29 cellular contexts compared by ENCODE assay signal in the genomic region with DNA sequence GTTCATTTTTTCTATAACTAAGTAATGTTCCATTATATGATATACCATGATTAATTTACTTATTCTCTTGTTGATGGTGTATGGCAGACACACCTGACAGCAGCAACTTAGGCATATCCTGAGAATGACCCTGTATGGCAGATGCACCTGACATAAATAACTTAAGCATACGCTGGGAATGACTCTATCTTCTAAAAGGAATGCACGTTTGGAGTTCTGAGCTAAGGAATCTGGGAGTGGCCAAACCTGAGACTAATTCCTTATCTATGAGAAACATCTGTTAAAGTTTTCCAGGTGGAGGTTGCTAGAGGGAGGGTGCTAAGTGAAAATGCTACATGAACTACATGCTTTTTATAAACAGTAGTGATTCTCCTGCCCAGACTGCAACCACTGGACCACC.
"Had no signal": no experiment of that assay in that cellular context is flagged by ENCODE, and none has a peak within 500 bp of the region (broad histone marks: within the 10 kb centered on the region; RNA-seq: fewer than 3 reads in every experiment).

No MANE protein-coding gene starts in this region.

- H3K27ac ChIP-seq: epithelial cell of prostate, heart right ventricle, lower lobe of right lung, neutrophil, pancreas, right lobe of liver, thoracic aorta, tibial nerve, upper lobe of right lung had no signal

- H3K27me3 ChIP-seq: heart right ventricle, neutrophil, pancreas, right lobe of liver, tibial nerve, upper lobe of right lung had no signal

- H3K4me1 Mint-ChIP-seq: immature natural killer cell; memory B cell; mesothelial cell of epicardium; naive B cell; neural crest cell; stimulated activated naive B cell treated with anti-CD40 and anti-IgM and Interleukin-4, amounts not matched to agents 10 μg/mL and 1 μg/mL and 100 μg/mL, for 72 hours had no signal

- H3K27ac Mint-ChIP-seq: effector memory CD8-positive, alpha-beta T cell; immature natural killer cell; memory B cell; mesothelial cell of epicardium; naive B cell; natural killer cell treated with Interleukin-12 subunit alpha and Interleukin-12 subunit beta and Interleukin-15 and Interleukin-18, amount 100 ng/mL, for 72 hours; stimulated activated naive B cell treated with anti-CD40 and anti-IgM and Interleukin-4, amounts not matched to agents 10 μg/mL and 1 μg/mL and 100 μg/mL, for 72 hours; stimulated activated naive CD8-positive, alpha-beta T cell treated with anti-CD3 and anti-CD28 coated beads, Interleukin-15, Interleukin-2, amounts not matched to agents 100 ng/mL and 50 ng/mL, for 24 hours had no signal

- H3K36me3 Mint-ChIP-seq: immature natural killer cell; memory B cell; mesothelial cell of epicardium; naive B cell; natural killer cell treated with Interleukin-12 subunit alpha and Interleukin-12 subunit beta and Interleukin-15 and Interleukin-18, amount 100 ng/mL, for 72 hours; stimulated activated naive B cell treated with anti-CD40 and anti-IgM and Interleukin-4, amounts not matched to agents 10 μg/mL and 1 μg/mL and 100 μg/mL, for 72 hours had no signal

- H3K4me3 ChIP-seq: heart right ventricle, lower lobe of right lung, mucosa of descending colon, pancreas, right lobe of liver, thoracic aorta, tibial nerve, upper lobe of right lung had no signal

- FAIRE-seq: pancreas, small intestine had no signal

- DNase-seq: cortex of kidney; effector memory CD8-positive, alpha-beta T cell; foreskin melanocyte; glutamatergic neuron; heart right ventricle; hypothalamus; immature natural killer cell; kidney glomerular epithelial cell; left ventricle myocardium superior; lower lobe of right lung; mucosa of descending colon; naive B cell; pancreas; right lobe of liver; small intestine; stimulated activated CD4-positive, alpha-beta T cell treated with anti-CD3 and anti-CD28 coated beads, Interleukin-15, amount 100 ng/mL, for 24 hours; stimulated activated CD4-positive, alpha-beta T cell treated with anti-CD3 and anti-CD28 coated beads, Interleukin-2, amount 100 ng/mL, for 48 hours; stimulated activated naive B cell treated with anti-CD40 and anti-IgM and Interleukin-4, amounts not matched to agents 10 μg/mL and 1 μg/mL and 100 μg/mL, for 72 hours; upper lobe of right lung had no signal

- H3K4me1 ChIP-seq: heart right ventricle, lower lobe of right lung, pancreas, right lobe of liver, tibial nerve, upper lobe of right lung had no signal

- H3K9me3 ChIP-seq: heart right ventricle, lower lobe of right lung, mucosa of descending colon, neutrophil, pancreas, right lobe of liver, thoracic aorta, tibial nerve, upper lobe of right lung had no signal

- H3K36me3 ChIP-seq: heart right ventricle, lower lobe of right lung, neutrophil, pancreas, right lobe of liver, thoracic aorta, tibial nerve, upper lobe of right lung had no signal

- ATAC-seq: effector memory CD8-positive, alpha-beta T cell; esophagus mucosa; heart right ventricle; left ventricle myocardium superior; lower lobe of right lung; mucosa of descending colon; natural killer cell treated with Interleukin-12 subunit alpha and Interleukin-12 subunit beta and Interleukin-15 and Interleukin-18, amount 100 ng/mL, for 72 hours; pancreas; right lobe of liver; stimulated activated naive B cell treated with anti-CD40 and anti-IgM and Interleukin-4, amounts not matched to agents 10 μg/mL and 1 μg/mL and 100 μg/mL, for 72 hours; upper lobe of right lung had no signal

- H3K27me3 Mint-ChIP-seq: effector memory CD8-positive, alpha-beta T cell; memory B cell; naive B cell; natural killer cell treated with Interleukin-12 subunit alpha and Interleukin-12 subunit beta and Interleukin-15 and Interleukin-18, amount 100 ng/mL, for 72 hours; stimulated activated naive B cell treated with anti-CD40 and anti-IgM and Interleukin-4, amounts not matched to agents 10 μg/mL and 1 μg/mL and 100 μg/mL, for 72 hours; stimulated activated naive CD8-positive, alpha-beta T cell treated with anti-CD3 and anti-CD28 coated beads, Interleukin-15, Interleukin-2, amounts not matched to agents 100 ng/mL and 50 ng/mL, for 24 hours had no signal

- H3K4me3 Mint-ChIP-seq: effector memory CD8-positive, alpha-beta T cell; immature natural killer cell; memory B cell; mesothelial cell of epicardium; naive B cell; natural killer cell treated with Interleukin-12 subunit alpha and Interleukin-12 subunit beta and Interleukin-15 and Interleukin-18, amount 100 ng/mL, for 72 hours; neural crest cell; stimulated activated naive B cell treated with anti-CD40 and anti-IgM and Interleukin-4, amounts not matched to agents 10 μg/mL and 1 μg/mL and 100 μg/mL, for 72 hours; stimulated activated naive CD8-positive, alpha-beta T cell treated with anti-CD3 and anti-CD28 coated beads, Interleukin-15, Interleukin-2, amounts not matched to agents 100 ng/mL and 50 ng/mL, for 24 hours had no signal

- H3K9me3 Mint-ChIP-seq: effector memory CD8-positive, alpha-beta T cell; memory B cell; mesothelial cell of epicardium; naive B cell; natural killer cell treated with Interleukin-12 subunit alpha and Interleukin-12 subunit beta and Interleukin-15 and Interleukin-18, amount 100 ng/mL, for 72 hours; neural crest cell; stimulated activated naive B cell treated with anti-CD40 and anti-IgM and Interleukin-4, amounts not matched to agents 10 μg/mL and 1 μg/mL and 100 μg/mL, for 72 hours; stimulated activated naive CD8-positive, alpha-beta T cell treated with anti-CD3 and anti-CD28 coated beads, Interleukin-15, Interleukin-2, amounts not matched to agents 100 ng/mL and 50 ng/mL, for 24 hours had no signal
